Comparison of ENCODE assay signal across 24 cellular contexts in the genomic region with DNA sequence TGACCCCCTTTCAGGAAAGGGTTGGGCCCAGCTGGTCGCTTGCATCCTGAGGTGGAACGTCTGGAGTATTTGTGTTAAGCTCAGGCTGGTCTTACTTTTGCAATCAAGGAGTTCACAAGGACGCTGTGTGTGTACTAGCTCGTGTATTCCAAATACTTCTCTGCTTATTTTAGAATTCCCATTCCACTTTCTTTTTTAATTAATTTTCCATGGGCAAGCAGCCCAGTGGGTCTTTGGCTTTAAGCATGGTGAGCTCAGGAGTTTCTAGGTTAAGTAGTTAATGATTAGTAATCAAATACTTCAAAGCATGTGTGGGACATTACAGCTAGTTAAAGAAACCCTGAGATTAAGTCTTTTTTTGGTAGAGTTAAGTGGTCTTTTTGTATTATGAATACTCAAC.
"Had no signal": no experiment of that assay in that cellular context is flagged by ENCODE, and none has a peak within 500 bp of the region (broad histone marks: within the 10 kb centered on the region; RNA-seq: fewer than 3 reads in every experiment).

No MANE protein-coding gene starts in this region.

- H3K4me2 ChIP-seq: KMS-11 had no signal

- H3K4me1 Mint-ChIP-seq: activated naive CD8-positive, alpha-beta T cell treated with anti-CD3 and anti-CD28 coated beads for 36 hours had no signal

- H3K9me3 ChIP-seq: breast epithelium had no signal

- H3K9me3 Mint-ChIP-seq: activated CD8-positive, alpha-beta T cell treated with anti-CD3 and anti-CD28 coated beads for 36 hours; activated naive CD4-positive, alpha-beta T cell treated with anti-CD3 and anti-CD28 coated beads, Interleukin-2, amount 10 ng/mL, durations not matched to agents 7 days and 5 days; activated naive CD8-positive, alpha-beta T cell treated with anti-CD3 and anti-CD28 coated beads for 36 hours; activated T-cell treated with anti-CD3 and anti-CD28 coated beads, Interleukin-2, amount 50 U/mL, for 72 hours; activated T-helper 2 cell treated with anti-CD3 and anti-CD28 coated beads, Interferon-gamma antibody, Interleukin-2, Interleukin-4, amounts not matched to agents 10 μg/mL and 5 μg/mL and 100 μg/mL, durations not matched to agents 14 hours and 24 hours and 36 hours; T-helper 1 cell treated with Interleukin-12 subunit alpha and Interleukin-12 subunit beta and Interleukin-4 antibody, amounts not matched to agents 30 μg/mL and 1 μg/mL, for 36 hours had no signal

- H3K4me1 ChIP-seq: breast epithelium had no signal

- H3K36me3 ChIP-seq: breast epithelium had no signal

- DNase-seq: activated CD4-positive, alpha-beta T cell treated with anti-CD3 and anti-CD28 coated beads for 4 hours; activated CD8-positive, alpha-beta memory T cell treated with anti-CD3 and anti-CD28 coated beads, Interleukin-2, amount 50 U/mL, for 4 hours; activated CD8-positive, alpha-beta T cell treated with anti-CD3 and anti-CD28 coated beads for 36 hours; activated gamma-delta T cell treated with Interleukin-2 at 50 U/mL for 16 hours; activated naive CD4-positive, alpha-beta T cell treated with anti-CD3 and anti-CD28 coated beads, Interleukin-2, amount 10 ng/mL, durations not matched to agents 7 days and 5 days; activated naive CD8-positive, alpha-beta T cell treated with anti-CD3 and anti-CD28 coated beads for 36 hours; activated T-cell treated with anti-CD3 and anti-CD28 coated beads, Interleukin-2, amount 50 U/mL, for 72 hours; caudate nucleus; MV-4-11; NCI-H1930; NCI-H2171; NCI-H2227 treated with DMSO at 0.1 percent for 48 hours; NCI-H446 treated with DMSO at 0.1 percent for 48 hours; NCI-H524 treated with DMSO at 0.1 percent for 48 hours; NCI-H748 treated with DMSO at 0.1 percent for 48 hours; NK-92 treated with Interleukin-12 subunit alpha and Interleukin-12 subunit beta, amount 100 ng/mL, for 24 hours; OCI-M1; SHP77 treated with DMSO at 0.1 percent for 48 hours had no signal

- H3K4me3 ChIP-seq: breast epithelium had no signal

- H3K27ac ChIP-seq: breast epithelium, KMS-11 had no signal

- H3K27ac Mint-ChIP-seq: activated CD8-positive, alpha-beta T cell treated with anti-CD3 and anti-CD28 coated beads for 36 hours; activated naive CD4-positive, alpha-beta T cell treated with anti-CD3 and anti-CD28 coated beads, Interleukin-2, amount 10 ng/mL, durations not matched to agents 7 days and 5 days; activated naive CD8-positive, alpha-beta T cell treated with anti-CD3 and anti-CD28 coated beads for 36 hours; activated T-cell treated with anti-CD3 and anti-CD28 coated beads, Interleukin-2, amount 50 U/mL, for 72 hours; activated T-helper 2 cell treated with anti-CD3 and anti-CD28 coated beads, Interferon-gamma antibody, Interleukin-2, Interleukin-4, amounts not matched to agents 10 μg/mL and 5 μg/mL and 100 μg/mL, durations not matched to agents 14 hours and 24 hours and 36 hours; T-helper 1 cell treated with Interleukin-12 subunit alpha and Interleukin-12 subunit beta and Interleukin-4 antibody, amounts not matched to agents 30 μg/mL and 1 μg/mL, for 36 hours had no signal

- H3K9ac ChIP-seq: KMS-11 had no signal

- ATAC-seq: activated CD4-positive, CD25-positive, alpha-beta regulatory T cell treated with anti-CD3 and anti-CD28 coated beads, Interleukin-2, amount 50 U/mL, for 24 hours; activated CD8-positive, alpha-beta T cell treated with anti-CD3 and anti-CD28 coated beads for 36 hours; activated T-cell treated with anti-CD3 and anti-CD28 coated beads, Interleukin-2, amount 50 U/mL, for 72 hours; Panc1 had no signal

- H3K4me3 Mint-ChIP-seq: activated CD8-positive, alpha-beta T cell treated with anti-CD3 and anti-CD28 coated beads for 36 hours; activated naive CD4-positive, alpha-beta T cell treated with anti-CD3 and anti-CD28 coated beads, Interleukin-2, amount 10 ng/mL, durations not matched to agents 7 days and 5 days; activated naive CD8-positive, alpha-beta T cell treated with anti-CD3 and anti-CD28 coated beads for 36 hours; activated T-cell treated with anti-CD3 and anti-CD28 coated beads, Interleukin-2, amount 50 U/mL, for 72 hours; T-helper 1 cell treated with Interleukin-12 subunit alpha and Interleukin-12 subunit beta and Interleukin-4 antibody, amounts not matched to agents 30 μg/mL and 1 μg/mL, for 36 hours had no signal

- H3K27me3 ChIP-seq: breast epithelium had no signal

- H3K36me3 Mint-ChIP-seq: activated naive CD4-positive, alpha-beta T cell treated with anti-CD3 and anti-CD28 coated beads, Interleukin-2, amount 10 ng/mL, durations not matched to agents 7 days and 5 days; activated naive CD8-positive, alpha-beta T cell treated with anti-CD3 and anti-CD28 coated beads for 36 hours had no signal
